10 cellular contexts compared by ENCODE assay signal in genomic region chr16:24701521-24701951, GRCh38. TPM values are rescaled to one million over a fixed set of nuclear protein-coding genes. Genes with fewer than 3 reads are reported as not detected.
A peak's percentile ranks its signal among the peaks of the same experiment; 100 is the strongest.
DNase-seq lines count a peak whose midpoint lies in the region; ATAC-seq and FAIRE-seq lines count a peak whose summit lies in the region.
"Had no signal": no experiment of that assay in that cellular context is flagged by ENCODE, and none has a peak within 500 bp of the region (broad histone marks: within the 10 kb centered on the region; RNA-seq: fewer than 3 reads in every experiment).

No MANE protein-coding gene starts in this region.

- peaks cover 0 to 4% of the 10 kb centered on the region in 2 donors for H3K4me1 ChIP-seq in small intestine (ENCODE audit: control insufficient read depth in 2 of 2, insufficient read depth in 1 of 2, low read depth in 1 of 2, low read length in 1 of 2)

- no peak overlapping the region for H3K27ac ChIP-seq in small intestine (ENCODE audit: low read depth in 1 of 2, low read length in 1 of 2)
- H3K27ac ChIP-seq: SK-N-MC had no signal

- H3K36me3 ChIP-seq in small intestine (ENCODE audit: control insufficient read depth in 2 of 2, insufficient read depth in 2 of 2, low read length in 2 of 2): no peaks in the 10 kb centered on the region

- no peak for FAIRE-seq in small intestine (lab: Jason Lieb, UNC)

- H3K9me3 ChIP-seq in small intestine (ENCODE audit: control insufficient read depth, low read depth): no peaks in the 10 kb centered on the region

- 43 to 58% (median 54%) methylated on average over 5 of the region's 5 CpGs for WGBS in small intestine, 3 donors

- peak; percentile 30 for ATAC-seq in left ventricle myocardium superior

- H3K27me3 ChIP-seq in small intestine (ENCODE audit: control insufficient read depth in 2 of 2, insufficient read depth in 2 of 2, low read length in 2 of 2): no peaks in the 10 kb centered on the region

- intact Hi-C loops in left ventricle myocardium superior (cut with micrococcal nuclease): no loop called here

- no peak overlapping the region for H3K4me3 ChIP-seq in small intestine (ENCODE audit: low read depth in 1 of 2, low read length in 2 of 2)
- H3K4me3 ChIP-seq: SK-N-MC had no signal

- DNase-seq in ELR (ENCODE audit: low read depth) (peak; percentile 52), amniotic epithelial cell (ENCODE audit: low read depth) (peak; percentile 45), left ventricle myocardium superior (no peak), small intestine (peak; percentile 27), NCI-H1694 (lab: John Stamatoyannopoulos, UW) (no peak), ecto neural progenitor cell (ENCODE audit: low spot score) (no peak), MV-4-11 (lab: John Stamatoyannopoulos, UW) (no peak), dedifferentiated amniotic fluid mesenchymal stem cell (ENCODE audit: extremely low spot score) (no peak)
- DNase-seq: DND-41 had no signal

RNA-seq across cellular contexts. Expression of gene TNRC6A, which starts 27.9 kb away (rescaled TPM):
- total RNA-seq in left ventricle myocardium superior: 37.0 TPM
- 10 to 100 TPM in 2 of 3 donors, 1 to 10 TPM in 1; 8.1 to 15.9 (median 12.4) TPM for polyA plus RNA-seq in small intestine

Comparison
In these comparisons a context has a peak if more than half of its experiments do, and no peak if none do; other contexts are left out.
1. DNase-seq: peak in ELR (single experiment), amniotic epithelial cell (single experiment) and small intestine (single experiment); none in left ventricle myocardium superior (single experiment), NCI-H1694 (single experiment), ecto neural progenitor cell (single experiment), MV-4-11 (single experiment) and dedifferentiated amniotic fluid mesenchymal stem cell (single experiment).